ENCODE assay signal across 13 cellular contexts in genomic region chr19:2325261-2326046, GRCh38. TPM values are rescaled to one million over a fixed set of nuclear protein-coding genes. Genes with fewer than 3 reads are reported as not detected.
A peak's percentile ranks its signal among the peaks of the same experiment; 100 is the strongest.
DNase-seq lines count a peak whose midpoint lies in the region; ATAC-seq, FAIRE-seq and TF ChIP-seq lines count a peak whose summit lies in the region.
"Had no signal": no experiment of that assay in that cellular context is flagged by ENCODE, and none has a peak within 500 bp of the region (broad histone marks: within the 10 kb centered on the region; RNA-seq: fewer than 3 reads in every experiment).

No MANE protein-coding gene starts in this region.

- no peaks in the 10 kb centered on the region for H3K9me3 ChIP-seq in HepG2 (ENCODE audit: low read length)
- no peaks in the 10 kb centered on the region for H3K9me3 ChIP-seq in right lobe of liver
- H3K9me3 ChIP-seq in small intestine (ENCODE audit: control insufficient read depth, low read depth): no peaks in the 10 kb centered on the region

- ATAC-seq in HepG2 (no peak), right lobe of liver (no peak), GM19351 (IDR thresholded peaks at IDR 0.05; ENCODE audit: unreplicated experiment) (no peak)
- no peak for ATAC-seq in activated T-helper 17 cell treated with anti-CD3 and anti-CD28 coated beads, Interleukin-2, amount 50 U/mL, for 72 hours (replicated peaks)

- intact Hi-C loops in HepG2 (cut with micrococcal nuclease; ENCODE audit: unreplicated experiment): loop anchor here (2.0 kb wide), 1 partner anchor 71 kb away; no protein-coding TSS in a partner anchor
- intact Hi-C loops in right lobe of liver (cut with DNase I): no loop called here

- no TSS peak for BruUV-seq in HepG2 (replicated peaks; lab: Mats Ljungman, UMichigan)

- peak overlapping the region; percentile 68 for H3K27ac Mint-ChIP-seq in activated T-helper 17 cell treated with anti-CD3 and anti-CD28 coated beads, Interleukin-2, amount 50 U/mL, for 72 hours
- peak overlapping the region; percentile 18 to 98 (median 60) for H3K27ac Mint-ChIP-seq in immature natural killer cell

- H3K4me1 ChIP-seq in HepG2 (ENCODE audit: insufficient read depth, low read length) (peaks cover 24% of the 10 kb centered on the region), right lobe of liver (peaks cover 0 to 23% (median 9%) of the 10 kb centered on the region in 4 donors), small intestine (ENCODE audit: control insufficient read depth in 2 of 2, insufficient read depth in 1 of 2, low read depth in 1 of 2, low read length in 1 of 2) (peaks cover 0 to 5% of the 10 kb centered on the region in 2 donors)

- no peak for TF ChIP-seq POLR2A in HepG2 (IDR thresholded peaks at IDR 0.05; ENCODE audit: insufficient read depth in 1 of 2, low read depth in 2 of 2, low read length in 2 of 2)
- TF ChIP-seq POLR2A in right lobe of liver (IDR thresholded peaks at IDR 0.05): no peak

- in situ Hi-C loops in HepG2 (cut with HindIII; ENCODE audit: extremely low pct_ligation_motif_present, low pct_unique_long_range_greater_than_20kb): no loop called here

- 0 out of 2 replicates have a peak, but pooled peaks cover 2% of the 10 kb centered on the region for H4K20me1 ChIP-seq in HepG2 (ENCODE audit: insufficient read depth, low read length)

- DNase-seq in HepG2 (ENCODE audit: low spot score): no peak
- DNase-seq in right lobe of liver: no peak
- DNase-seq in immature natural killer cell: no peak
- DNase-seq in germinal center (ENCODE audit: low spot score): no peak
- DNase-seq in small intestine: no peak
- DNase-seq in hippocampal formation (lab: John Stamatoyannopoulos, UW): no peak
- DNase-seq: activated effector memory CD4-positive, alpha-beta T cell treated with anti-CD3 and anti-CD28 coated beads, Interleukin-2, amount 50 U/mL, for 16 hours; erythroblast; NCI-H2081 treated with DMSO at 0.1 percent for 48 hours; stimulated activated CD8-positive, alpha-beta memory T cell treated with anti-CD3 and anti-CD28 coated beads, Interleukin-4, amount 100 ng/mL, for 48 hours had no signal

- no peak for TF ChIP-seq RAD21 in HepG2 (CRISPR knock-in tag; IDR thresholded peaks at IDR 0.05)

- no peaks in the 10 kb centered on the region for H3K27me3 Mint-ChIP-seq in activated T-helper 17 cell treated with anti-CD3 and anti-CD28 coated beads, Interleukin-2, amount 50 U/mL, for 72 hours
- H3K27me3 Mint-ChIP-seq in immature natural killer cell (ENCODE audit: low read depth in 3 of 3): peaks cover 2 to 18% (median 13%) of the 10 kb centered on the region in 3 donors

- H3K36me3 Mint-ChIP-seq in activated T-helper 17 cell treated with anti-CD3 and anti-CD28 coated beads, Interleukin-2, amount 50 U/mL, for 72 hours (ENCODE audit: low read depth): peaks cover 66% of the 10 kb centered on the region
- H3K36me3 Mint-ChIP-seq in immature natural killer cell: no peaks in the 10 kb centered on the region

- WGBS in HepG2 (ENCODE audit: low lambda C conversion rate): 92% methylated on average over 29 of the region's 29 CpGs
- WGBS in right lobe of liver (ENCODE audit: insufficient coverage, low coverage, low lambda C conversion rate, missing lambda C conversion rate): 61% methylated on average over 10 of the region's 29 CpGs
- 71 to 80% (median 74%) methylated on average over 29 of the region's 29 CpGs for WGBS in small intestine, 3 donors

- H3K36me3 ChIP-seq in HepG2 (replicated peaks in 1 of 2; ENCODE audit: control insufficient read depth in 1 of 2, insufficient read depth in 2 of 2, low read length in 2 of 2) (peaks cover 7 to 36% of the 10 kb centered on the region in 2 experiments; a peak in 4 of 5 replicates), right lobe of liver (no peaks in the 10 kb centered on the region), small intestine (ENCODE audit: control insufficient read depth in 2 of 2, insufficient read depth in 2 of 2, low read length in 2 of 2) (peaks cover 3 to 13% of the 10 kb centered on the region in 2 donors)

- H3K27me3 ChIP-seq in HepG2 (ENCODE audit: control insufficient read depth in 1 of 2, insufficient read depth in 2 of 2, low read length in 2 of 2): no peaks in the 10 kb centered on the region; a peak in 1 of 5 replicates
- no peaks in the 10 kb centered on the region for H3K27me3 ChIP-seq in right lobe of liver
- no peaks in the 10 kb centered on the region for H3K27me3 ChIP-seq in small intestine (ENCODE audit: control insufficient read depth in 2 of 2, insufficient read depth in 2 of 2, low read length in 2 of 2)

- CTCF ChIA-PET in HepG2 (lab: Yijun Ruan, JAX; ENCODE audit: low intra/inter-chr PET ratio, low total read pairs): no interaction called here

- TF ChIP-seq EP300 in HepG2 (IDR thresholded peaks at IDR 0.05; ENCODE audit: low read depth in 2 of 2, low read length in 2 of 2) (no peak), HepG2 (CRISPR knock-in tag; IDR thresholded peaks at IDR 0.05; ENCODE audit: borderline replicate concordance) (no peak)

- H3K27ac ChIP-seq in HepG2 (ENCODE audit: extremely low read length, insufficient read depth, low read length) (no peak overlapping the region), right lobe of liver (no peak overlapping the region), small intestine (ENCODE audit: low read depth in 1 of 2, low read length in 1 of 2) (no peak overlapping the region)

- TF ChIP-seq CTCF in HepG2 (CRISPR knock-in tag; IDR thresholded peaks at IDR 0.05) (no peak), right lobe of liver (IDR thresholded peaks at IDR 0.05) (no peak)

- H3K4me3 Mint-ChIP-seq in activated T-helper 17 cell treated with anti-CD3 and anti-CD28 coated beads, Interleukin-2, amount 50 U/mL, for 72 hours: peak overlapping the region; percentile 97
- H3K4me3 Mint-ChIP-seq in immature natural killer cell: peak overlapping the region in 4 of 5 donors; percentile 8 to 99 (median 52)

- H3K4me2 ChIP-seq in HepG2 (ENCODE audit: low read depth, low read length): no peak overlapping the region

- no peaks in the 10 kb centered on the region for H3K9me3 Mint-ChIP-seq in activated T-helper 17 cell treated with anti-CD3 and anti-CD28 coated beads, Interleukin-2, amount 50 U/mL, for 72 hours
- H3K9me3 Mint-ChIP-seq in immature natural killer cell: no peaks in the 10 kb centered on the region

- H3K4me3 ChIP-seq in HepG2 (replicated peaks in 1 of 3; ENCODE audit: insufficient read depth in 1 of 3, low read depth in 2 of 3, low read length in 3 of 3): no peak overlapping the region
- no peak overlapping the region for H3K4me3 ChIP-seq in right lobe of liver
- no peak overlapping the region for H3K4me3 ChIP-seq in small intestine (ENCODE audit: low read depth in 1 of 2, low read length in 2 of 2)
- H3K4me3 ChIP-seq: lung had no signal

- POLR2A ChIA-PET in HepG2 (lab: Yijun Ruan, JAX): no interaction called here

- no peak overlapping the region for H3K9ac ChIP-seq in HepG2 (ENCODE audit: insufficient read depth, low read depth, low read length)

- FAIRE-seq in HepG2 (lab: Jason Lieb, UNC) (no peak), small intestine (lab: Jason Lieb, UNC) (no peak)

- H2AFZ ChIP-seq in HepG2 (ENCODE audit: low read length): no peak overlapping the region

- H3K79me2 ChIP-seq in HepG2 (ENCODE audit: insufficient read depth, low read length): peaks cover 28% of the 10 kb centered on the region

- peaks cover 24% of the 10 kb centered on the region for H3K4me1 Mint-ChIP-seq in activated T-helper 17 cell treated with anti-CD3 and anti-CD28 coated beads, Interleukin-2, amount 50 U/mL, for 72 hours
- H3K4me1 Mint-ChIP-seq in immature natural killer cell: peaks cover 36 to 42% of the 10 kb centered on the region in 2 donors

RNA-seq across cellular contexts. Expression of gene LSM7, which starts 2.9 kb away (rescaled TPM):
- total RNA-seq in HepG2 (2016; rRNA removed; fragmentation: Illumina TruSeq; extraction: Trizol) (140 and 152 TPM in 2 replicates), right lobe of liver (10 to 100 TPM; 22.4 to 64.2 (median 28.2) TPM)
- 44.1 and 45.1 TPM in 2 replicates for total RNA-seq in HepG2 (2016; cell fraction: cytosol; rRNA removed; fragmentation: Illumina TruSeq; extraction: Trizol; ENCODE audit: low read depth)
- total RNA-seq in HepG2 (2016; cell fraction: insoluble cytoplasmic fraction; rRNA removed; fragmentation: Illumina TruSeq; extraction: Trizol): 149 and 168 TPM in 2 replicates
- total RNA-seq in HepG2 (2016; cell fraction: membrane; rRNA removed; fragmentation: Illumina TruSeq; extraction: Trizol): 74.4 and 75.3 TPM in 2 replicates
- total RNA-seq in HepG2 (2016; cell fraction: nucleus; rRNA removed; fragmentation: Illumina TruSeq; extraction: Trizol): 48.6 and 65.2 TPM in 2 replicates
- polyA plus RNA-seq in HepG2 (2011; rRNA removed) (197 and 205 TPM in 2 replicates), immature natural killer cell (100 to 1,000 TPM; 163 to 285 (median 170) TPM), small intestine (100 to 1,000 TPM; 233 to 471 (median 333) TPM)
- polyA plus RNA-seq in HepG2 (2011; cell fraction: cytosol; rRNA removed): 474 and 745 TPM in 2 replicates
- polyA plus RNA-seq in HepG2 (2011; cell fraction: nucleus; rRNA removed): 183 and 205 TPM in 2 replicates
- 107 and 132 TPM in 2 replicates for polyA plus RNA-seq in HepG2 (2012)
- 60.8 and 62.0 TPM in 2 replicates for polyA plus RNA-seq in HepG2 (2016; cell fraction: cytosol; fragmentation: Illumina TruSeq; extraction: Trizol; ENCODE audit: low read depth)
- 210 and 243 TPM in 2 replicates for polyA plus RNA-seq in HepG2 (2016; cell fraction: insoluble cytoplasmic fraction; fragmentation: Illumina TruSeq; extraction: Trizol; ENCODE audit: low read depth)
- polyA plus RNA-seq in HepG2 (2016; cell fraction: membrane; fragmentation: Illumina TruSeq; extraction: Trizol; ENCODE audit: low read depth): 91.7 and 96.1 TPM in 2 replicates
- 132 and 138 TPM in 2 replicates for polyA plus RNA-seq in HepG2 (2016; cell fraction: nucleus; fragmentation: Illumina TruSeq; extraction: Trizol; ENCODE audit: insufficient read depth, low read depth)
- 42.2 and 52.7 TPM in 2 replicates for polyA minus RNA-seq in HepG2 (2011; rRNA and poly(A)+ RNA removed; ENCODE audit: low replicate concordance)
- 19.9 and 26.7 TPM in 2 replicates for polyA minus RNA-seq in HepG2 (2011; cell fraction: cytosol; rRNA and poly(A)+ RNA removed)
- polyA minus RNA-seq in HepG2 (2011; cell fraction: nucleus; rRNA and poly(A)+ RNA removed): 24.1 and 27.4 TPM in 2 replicates
- 100 to 1,000 TPM in 1 of 2 donors, 10 to 100 TPM in 1; 96.2 to 140 TPM for total RNA-seq in activated T-helper 17 cell treated with anti-CD3 and anti-CD28 coated beads, Interleukin-2, amount 50 U/mL, for 72 hours

RNA-seq across cellular contexts. Expression of gene SPPL2B, which starts 3.0 kb away (rescaled TPM):
- total RNA-seq in HepG2 (2016; rRNA removed; fragmentation: Illumina TruSeq; extraction: Trizol) (3.4 and 15.2 TPM in 2 replicates), right lobe of liver (10 to 100 TPM; 11.8 to 39.8 (median 26.5) TPM)
- 6.9 and 7.1 TPM in 2 replicates for total RNA-seq in HepG2 (2016; cell fraction: cytosol; rRNA removed; fragmentation: Illumina TruSeq; extraction: Trizol; ENCODE audit: low read depth)
- total RNA-seq in HepG2 (2016; cell fraction: insoluble cytoplasmic fraction; rRNA removed; fragmentation: Illumina TruSeq; extraction: Trizol): 2.9 and 18.4 TPM in 2 replicates
- 7.4 and 8.6 TPM in 2 replicates for total RNA-seq in HepG2 (2016; cell fraction: membrane; rRNA removed; fragmentation: Illumina TruSeq; extraction: Trizol)
- 23.4 and 26.4 TPM in 2 replicates for total RNA-seq in HepG2 (2016; cell fraction: nucleus; rRNA removed; fragmentation: Illumina TruSeq; extraction: Trizol)
- polyA plus RNA-seq in HepG2 (2011; rRNA removed) (14.9 and 20.5 TPM in 2 replicates), immature natural killer cell (10 to 100 TPM in 2 of 3 donors, 1 to 10 TPM in 1; 6.9 to 16.4 (median 12.5) TPM), small intestine (10 to 100 TPM; 69.3 to 82.6 (median 73.8) TPM)
- polyA plus RNA-seq in HepG2 (2011; cell fraction: cytosol; rRNA removed): 6.0 and 9.1 TPM in 2 replicates
- polyA plus RNA-seq in HepG2 (2011; cell fraction: nucleus; rRNA removed): 268 and 341 TPM in 2 replicates
- polyA plus RNA-seq in HepG2 (2012): 23.1 and 25.3 TPM in 2 replicates
- polyA plus RNA-seq in HepG2 (2016; cell fraction: cytosol; fragmentation: Illumina TruSeq; extraction: Trizol; ENCODE audit: low read depth): 1.2 and 1.3 TPM in 2 replicates
- polyA plus RNA-seq in HepG2 (2016; cell fraction: insoluble cytoplasmic fraction; fragmentation: Illumina TruSeq; extraction: Trizol; ENCODE audit: low read depth): 3.0 and 4.0 TPM in 2 replicates
- polyA plus RNA-seq in HepG2 (2016; cell fraction: membrane; fragmentation: Illumina TruSeq; extraction: Trizol; ENCODE audit: low read depth): 2.8 and 3.3 TPM in 2 replicates
- polyA plus RNA-seq in HepG2 (2016; cell fraction: nucleus; fragmentation: Illumina TruSeq; extraction: Trizol; ENCODE audit: insufficient read depth, low read depth): 101 and 111 TPM in 2 replicates
- 14.4 and 27.8 TPM in 2 replicates for polyA minus RNA-seq in HepG2 (2011; rRNA and poly(A)+ RNA removed; ENCODE audit: low replicate concordance)
- 5.8 and 11.0 TPM in 2 replicates for polyA minus RNA-seq in HepG2 (2011; cell fraction: cytosol; rRNA and poly(A)+ RNA removed)
- polyA minus RNA-seq in HepG2 (2011; cell fraction: nucleus; rRNA and poly(A)+ RNA removed): 17.9 and 24.7 TPM in 2 replicates
- total RNA-seq in activated T-helper 17 cell treated with anti-CD3 and anti-CD28 coated beads, Interleukin-2, amount 50 U/mL, for 72 hours: 10 to 100 TPM; 23.7 to 46.5 TPM

RNA-seq across cellular contexts. Expression of gene LINGO3, which starts 17.5 kb away (rescaled TPM):
- total RNA-seq in HepG2 (2016; rRNA removed; fragmentation: Illumina TruSeq; extraction: Trizol): not detected in 2 replicates
- total RNA-seq in HepG2 (2016; cell fraction: cytosol; rRNA removed; fragmentation: Illumina TruSeq; extraction: Trizol; ENCODE audit: low read depth): not detected in 2 replicates
- total RNA-seq in HepG2 (2016; cell fraction: insoluble cytoplasmic fraction; rRNA removed; fragmentation: Illumina TruSeq; extraction: Trizol): not detected in 2 replicates
- not detected in 2 replicates for total RNA-seq in HepG2 (2016; cell fraction: membrane; rRNA removed; fragmentation: Illumina TruSeq; extraction: Trizol)
- not detected in 2 replicates for total RNA-seq in HepG2 (2016; cell fraction: nucleus; rRNA removed; fragmentation: Illumina TruSeq; extraction: Trizol)
- not detected in 2 replicates for polyA plus RNA-seq in HepG2 (2011; rRNA removed)
- not detected in 2 replicates for polyA plus RNA-seq in HepG2 (2011; cell fraction: cytosol; rRNA removed)
- not detected in 2 replicates for polyA plus RNA-seq in HepG2 (2011; cell fraction: nucleus; rRNA removed)
- not detected in 2 replicates for polyA plus RNA-seq in HepG2 (2012)
- polyA plus RNA-seq in HepG2 (2016; cell fraction: cytosol; fragmentation: Illumina TruSeq; extraction: Trizol; ENCODE audit: low read depth): not detected in 2 replicates
- polyA plus RNA-seq in HepG2 (2016; cell fraction: insoluble cytoplasmic fraction; fragmentation: Illumina TruSeq; extraction: Trizol; ENCODE audit: low read depth): not detected in 2 replicates
- not detected in 2 replicates for polyA plus RNA-seq in HepG2 (2016; cell fraction: membrane; fragmentation: Illumina TruSeq; extraction: Trizol; ENCODE audit: low read depth)
- not detected in 2 replicates for polyA plus RNA-seq in HepG2 (2016; cell fraction: nucleus; fragmentation: Illumina TruSeq; extraction: Trizol; ENCODE audit: insufficient read depth, low read depth)
- polyA minus RNA-seq in HepG2 (2011; rRNA and poly(A)+ RNA removed; ENCODE audit: low replicate concordance): not detected in 2 replicates
- not detected in 2 replicates for polyA minus RNA-seq in HepG2 (2011; cell fraction: cytosol; rRNA and poly(A)+ RNA removed)
- not detected in 2 replicates for polyA minus RNA-seq in HepG2 (2011; cell fraction: nucleus; rRNA and poly(A)+ RNA removed)
- total RNA-seq in right lobe of liver: not detected
- total RNA-seq in activated T-helper 17 cell treated with anti-CD3 and anti-CD28 coated beads, Interleukin-2, amount 50 U/mL, for 72 hours: under 1 TPM in 1 of 2 donors, not detected in 1; 0.17 TPM
- 10 to 100 TPM in 1 of 3 donors, 1 to 10 TPM in 2; 2.7 to 13.2 (median 2.7) TPM for polyA plus RNA-seq in immature natural killer cell
- under 1 TPM in 1 of 3 donors, not detected in 2; 0.13 TPM for polyA plus RNA-seq in small intestine

RNA-seq across cellular contexts. Expression of gene TMPRSS9, which starts 34.6 kb away (rescaled TPM):
- total RNA-seq in HepG2 (2016; rRNA removed; fragmentation: Illumina TruSeq; extraction: Trizol) (1.4 and 2.5 TPM in 2 replicates), right lobe of liver (1 to 10 TPM in 3 of 6 experiments, under 1 TPM in 3; 0.12 to 6.7 (median 2.9) TPM)
- total RNA-seq in HepG2 (2016; cell fraction: cytosol; rRNA removed; fragmentation: Illumina TruSeq; extraction: Trizol; ENCODE audit: low read depth): 0.62 and 1.7 TPM in 2 replicates
- 1.4 and 2.0 TPM in 2 replicates for total RNA-seq in HepG2 (2016; cell fraction: insoluble cytoplasmic fraction; rRNA removed; fragmentation: Illumina TruSeq; extraction: Trizol)
- 0.99 and 1.0 TPM in 2 replicates for total RNA-seq in HepG2 (2016; cell fraction: membrane; rRNA removed; fragmentation: Illumina TruSeq; extraction: Trizol)
- 0.81 and 3.7 TPM in 2 replicates for total RNA-seq in HepG2 (2016; cell fraction: nucleus; rRNA removed; fragmentation: Illumina TruSeq; extraction: Trizol)
- polyA plus RNA-seq in HepG2 (2011; rRNA removed) (5.2 and 11.1 TPM in 2 replicates), immature natural killer cell (not detected), small intestine (under 1 TPM in 1 of 3 donors, not detected in 2; 0.54 TPM)
- polyA plus RNA-seq in HepG2 (2011; cell fraction: cytosol; rRNA removed): 2.1 and 2.3 TPM in 2 replicates
- 54.9 and 71.6 TPM in 2 replicates for polyA plus RNA-seq in HepG2 (2011; cell fraction: nucleus; rRNA removed)
- 5.1 and 14.1 TPM in 2 replicates for polyA plus RNA-seq in HepG2 (2012)
- 0.45 and 0.55 TPM in 2 replicates for polyA plus RNA-seq in HepG2 (2016; cell fraction: cytosol; fragmentation: Illumina TruSeq; extraction: Trizol; ENCODE audit: low read depth)
- polyA plus RNA-seq in HepG2 (2016; cell fraction: insoluble cytoplasmic fraction; fragmentation: Illumina TruSeq; extraction: Trizol; ENCODE audit: low read depth): 1.1 and 1.2 TPM in 2 replicates
- polyA plus RNA-seq in HepG2 (2016; cell fraction: membrane; fragmentation: Illumina TruSeq; extraction: Trizol; ENCODE audit: low read depth): 0.57 and 0.72 TPM in 2 replicates
- polyA plus RNA-seq in HepG2 (2016; cell fraction: nucleus; fragmentation: Illumina TruSeq; extraction: Trizol; ENCODE audit: insufficient read depth, low read depth): 3.4 and 5.2 TPM in 2 replicates
- polyA minus RNA-seq in HepG2 (2011; rRNA and poly(A)+ RNA removed; ENCODE audit: low replicate concordance): 4.8 TPM in 1 of 2 replicates, not detected in the other
- polyA minus RNA-seq in HepG2 (2011; cell fraction: cytosol; rRNA and poly(A)+ RNA removed): 1.7 and 2.6 TPM in 2 replicates
- polyA minus RNA-seq in HepG2 (2011; cell fraction: nucleus; rRNA and poly(A)+ RNA removed): 10.8 and 12.4 TPM in 2 replicates
- not detected for total RNA-seq in activated T-helper 17 cell treated with anti-CD3 and anti-CD28 coated beads, Interleukin-2, amount 50 U/mL, for 72 hours

RNA-seq across cellular contexts. Expression of gene PEAK3, which starts 43.5 kb away (rescaled TPM):
- not detected in 2 replicates for total RNA-seq in HepG2 (2016; rRNA removed; fragmentation: Illumina TruSeq; extraction: Trizol)
- not detected in 2 replicates for total RNA-seq in HepG2 (2016; cell fraction: cytosol; rRNA removed; fragmentation: Illumina TruSeq; extraction: Trizol; ENCODE audit: low read depth)
- not detected in 2 replicates for total RNA-seq in HepG2 (2016; cell fraction: insoluble cytoplasmic fraction; rRNA removed; fragmentation: Illumina TruSeq; extraction: Trizol)
- total RNA-seq in HepG2 (2016; cell fraction: membrane; rRNA removed; fragmentation: Illumina TruSeq; extraction: Trizol): not detected in 2 replicates
- total RNA-seq in HepG2 (2016; cell fraction: nucleus; rRNA removed; fragmentation: Illumina TruSeq; extraction: Trizol): not detected in 2 replicates
- polyA plus RNA-seq in HepG2 (2011; rRNA removed): not detected in 2 replicates
- polyA plus RNA-seq in HepG2 (2011; cell fraction: cytosol; rRNA removed): not detected in 2 replicates
- not detected in 2 replicates for polyA plus RNA-seq in HepG2 (2011; cell fraction: nucleus; rRNA removed)
- not detected in 2 replicates for polyA plus RNA-seq in HepG2 (2012)
- polyA plus RNA-seq in HepG2 (2016; cell fraction: cytosol; fragmentation: Illumina TruSeq; extraction: Trizol; ENCODE audit: low read depth): not detected in 2 replicates
- not detected in 2 replicates for polyA plus RNA-seq in HepG2 (2016; cell fraction: insoluble cytoplasmic fraction; fragmentation: Illumina TruSeq; extraction: Trizol; ENCODE audit: low read depth)
- polyA plus RNA-seq in HepG2 (2016; cell fraction: membrane; fragmentation: Illumina TruSeq; extraction: Trizol; ENCODE audit: low read depth): not detected in 2 replicates
- not detected in 2 replicates for polyA plus RNA-seq in HepG2 (2016; cell fraction: nucleus; fragmentation: Illumina TruSeq; extraction: Trizol; ENCODE audit: insufficient read depth, low read depth)
- polyA minus RNA-seq in HepG2 (2011; rRNA and poly(A)+ RNA removed; ENCODE audit: low replicate concordance): not detected in 2 replicates
- not detected in 2 replicates for polyA minus RNA-seq in HepG2 (2011; cell fraction: cytosol; rRNA and poly(A)+ RNA removed)
- polyA minus RNA-seq in HepG2 (2011; cell fraction: nucleus; rRNA and poly(A)+ RNA removed): not detected in 2 replicates
- under 1 TPM; 0.07 to 0.49 (median 0.36) TPM for total RNA-seq in right lobe of liver
- under 1 TPM; 0.09 to 0.32 TPM for total RNA-seq in activated T-helper 17 cell treated with anti-CD3 and anti-CD28 coated beads, Interleukin-2, amount 50 U/mL, for 72 hours
- polyA plus RNA-seq in immature natural killer cell: 10 to 100 TPM in 1 of 3 donors, 1 to 10 TPM in 1, under 1 TPM in 1; 0.96 to 10.8 (median 2.5) TPM
- under 1 TPM in 2 of 3 donors, not detected in 1; 0.46 to 0.54 TPM for polyA plus RNA-seq in small intestine
